Comparison of ENCODE assay signal across 12 cellular contexts in the genomic region with DNA sequence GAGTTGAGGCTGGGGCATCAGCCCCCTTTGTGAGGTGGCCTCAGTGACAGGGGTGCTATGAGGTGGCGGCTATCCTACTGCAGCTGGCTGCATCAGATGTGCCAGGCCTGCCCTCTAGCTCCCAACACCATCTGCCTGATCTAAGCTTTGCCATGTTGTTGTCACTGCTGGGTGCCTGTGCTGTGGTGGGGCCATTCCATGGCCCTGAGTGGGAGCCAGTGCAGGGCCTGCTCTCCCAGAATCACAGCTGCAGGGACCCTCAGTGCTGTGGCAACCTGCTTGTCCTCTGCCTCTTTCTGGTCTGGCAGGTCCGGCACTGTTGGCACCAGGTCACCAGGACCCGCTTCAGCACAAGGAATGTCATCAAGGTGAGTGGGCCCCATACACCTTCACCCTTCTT. TPM values are rescaled to one million over a fixed set of nuclear protein-coding genes. Genes with fewer than 3 reads are reported as not detected.
A peak's percentile ranks its signal among the peaks of the same experiment; 100 is the strongest.
DNase-seq lines count a peak whose midpoint lies in the region; ATAC-seq and TF ChIP-seq lines count a peak whose summit lies in the region.
"Had no signal": no experiment of that assay in that cellular context is flagged by ENCODE, and none has a peak within 500 bp of the region (broad histone marks: within the 10 kb centered on the region; RNA-seq: fewer than 3 reads in every experiment).

No MANE protein-coding gene starts in this region.

- DNase-seq in activated CD4-positive, alpha-beta T cell treated with anti-CD3 and anti-CD28 coated beads, Interleukin-2, amount 10 ng/mL, durations not matched to agents 24 days and 14 days: no peak
- DNase-seq in activated CD4-positive, alpha-beta T cell treated with anti-CD3 and anti-CD28 coated beads, Interleukin-2, amount 50 U/mL, for 1 hour: no peak
- DNase-seq in T-cell (no peak), psoas muscle (no peak), coronary artery (ENCODE audit: low spot score) (no peak), activated gamma-delta T cell (lab: John Stamatoyannopoulos, UW) (no peak), KG1 (lab: John Stamatoyannopoulos, UW) (no peak)
- DNase-seq in effector memory CD8-positive, alpha-beta T cell: no peak
- DNase-seq: left ventricle myocardium inferior; stimulated activated CD4-positive, alpha-beta T cell treated with anti-CD3 and anti-CD28 coated beads, Interleukin-4, amount 100 ng/mL, for 1 hour had no signal

- intact Hi-C loops in activated CD4-positive, alpha-beta T cell treated with anti-CD3 and anti-CD28 coated beads, Interleukin-2, amount 10 ng/mL, durations not matched to agents 24 days and 14 days (cut with micrococcal nuclease): no loop called here
- intact Hi-C loops in psoas muscle (cut with DNase I): loop anchor here in 1 of 2 donors (10.0 kb wide), 1 partner anchor 114 kb away; the partner anchor contains the start of gene CCDC134

- H3K4me1 Mint-ChIP-seq in activated CD4-positive, alpha-beta T cell treated with anti-CD3 and anti-CD28 coated beads, Interleukin-2, amount 10 ng/mL, durations not matched to agents 24 days and 14 days: peaks cover 18% of the 10 kb centered on the region
- H3K4me1 Mint-ChIP-seq in T-cell: peaks cover 29 to 35% (median 32%) of the 10 kb centered on the region in 3 donors
- H3K4me1 Mint-ChIP-seq in effector memory CD8-positive, alpha-beta T cell (ENCODE audit: low read depth in 2 of 2): peaks cover 15 to 16% of the 10 kb centered on the region in 2 donors

- H3K4me3 ChIP-seq in psoas muscle (no peak overlapping the region), coronary artery (no peak overlapping the region)
- H3K4me3 ChIP-seq: left ventricle myocardium inferior, SJSA1 had no signal

- TF ChIP-seq CTCF in psoas muscle (IDR thresholded peaks at IDR 0.05) (no peak), coronary artery (IDR thresholded peaks at IDR 0.05) (no peak)

- no peaks in the 10 kb centered on the region for H3K27me3 ChIP-seq in psoas muscle (ENCODE audit: insufficient read depth in 3 of 3, low read length in 2 of 3)
- H3K27me3 ChIP-seq: SJSA1 had no signal

- H3K27ac ChIP-seq in psoas muscle (peak overlapping the region; percentile 97), coronary artery (no peak overlapping the region)
- H3K27ac ChIP-seq: left ventricle myocardium inferior, SJSA1 had no signal

- no peaks in the 10 kb centered on the region for H3K9me3 ChIP-seq in psoas muscle
- H3K9me3 ChIP-seq: left ventricle myocardium inferior, SJSA1 had no signal

- CTCF ChIA-PET in T-cell (lab: Charles Lee): interaction anchor here in 1 of 2 donors (0.9 kb wide), 1 partner anchor 250 kb away, joined by 3 read pairs; no protein-coding TSS in a partner anchor

- peaks cover 0 to 14% of the 10 kb centered on the region in 2 donors for H3K36me3 ChIP-seq in psoas muscle (ENCODE audit: insufficient read depth in 1 of 2, low read depth in 1 of 2)

- peaks cover 11% of the 10 kb centered on the region for H3K36me3 Mint-ChIP-seq in activated CD4-positive, alpha-beta T cell treated with anti-CD3 and anti-CD28 coated beads, Interleukin-2, amount 10 ng/mL, durations not matched to agents 24 days and 14 days (ENCODE audit: low read depth)
- H3K36me3 Mint-ChIP-seq in T-cell: no peaks in the 10 kb centered on the region
- peaks cover 24% of the 10 kb centered on the region for H3K36me3 Mint-ChIP-seq in effector memory CD8-positive, alpha-beta T cell (ENCODE audit: insufficient read depth)

- no peak overlapping the region for H3K4me3 Mint-ChIP-seq in activated CD4-positive, alpha-beta T cell treated with anti-CD3 and anti-CD28 coated beads, Interleukin-2, amount 10 ng/mL, durations not matched to agents 24 days and 14 days
- peak overlapping the region; percentile 91 to 97 (median 96) for H3K4me3 Mint-ChIP-seq in T-cell
- H3K4me3 Mint-ChIP-seq in effector memory CD8-positive, alpha-beta T cell: peak overlapping the region; percentile 53 to 95

- POLR2A ChIA-PET in T-cell (lab: Charles Lee): no interaction called here

- ATAC-seq in T-cell (replicated peaks in 1 of 4) (no peak), psoas muscle (no peak)
- ATAC-seq in effector memory CD8-positive, alpha-beta T cell (replicated peaks): no peak
- ATAC-seq: sciatic nerve had no signal

- H3K9me3 Mint-ChIP-seq in activated CD4-positive, alpha-beta T cell treated with anti-CD3 and anti-CD28 coated beads, Interleukin-2, amount 10 ng/mL, durations not matched to agents 24 days and 14 days: no peaks in the 10 kb centered on the region
- no peaks in the 10 kb centered on the region for H3K9me3 Mint-ChIP-seq in T-cell
- no peaks in the 10 kb centered on the region for H3K9me3 Mint-ChIP-seq in effector memory CD8-positive, alpha-beta T cell

- no peaks in the 10 kb centered on the region for H3K27me3 Mint-ChIP-seq in activated CD4-positive, alpha-beta T cell treated with anti-CD3 and anti-CD28 coated beads, Interleukin-2, amount 10 ng/mL, durations not matched to agents 24 days and 14 days
- H3K27me3 Mint-ChIP-seq in T-cell: no peaks in the 10 kb centered on the region
- H3K27me3 Mint-ChIP-seq in effector memory CD8-positive, alpha-beta T cell: no peaks in the 10 kb centered on the region

- H3K4me1 ChIP-seq in psoas muscle: peaks cover 8% of the 10 kb centered on the region

- WGBS in psoas muscle, 3 donors: 75 to 92% (median 81%) methylated on average over 3 of the region's 3 CpGs

- peak overlapping the region; percentile 23 for H3K27ac Mint-ChIP-seq in activated CD4-positive, alpha-beta T cell treated with anti-CD3 and anti-CD28 coated beads, Interleukin-2, amount 10 ng/mL, durations not matched to agents 24 days and 14 days
- H3K27ac Mint-ChIP-seq in T-cell: peak overlapping the region; percentile 79 to 98
- peak overlapping the region; percentile 99 for H3K27ac Mint-ChIP-seq in effector memory CD8-positive, alpha-beta T cell

RNA-seq across cellular contexts. Expression of gene SNU13, which starts 1.8 kb away (rescaled TPM):
- 343 and 345 TPM in 2 replicates for total RNA-seq in activated CD4-positive, alpha-beta T cell treated with anti-CD3 and anti-CD28 coated beads, Interleukin-2, amount 10 ng/mL, durations not matched to agents 24 days and 14 days
- 100 to 1,000 TPM; 108 to 145 (median 122) TPM for total RNA-seq in T-cell
- total RNA-seq in psoas muscle: 100 to 1,000 TPM; 165 to 238 (median 183) TPM
- 100 to 1,000 TPM; 215 to 466 (median 229) TPM for polyA plus RNA-seq in psoas muscle

RNA-seq across cellular contexts. Expression of gene MEI1, which starts 8.8 kb away (rescaled TPM):
- 14.2 and 15.7 TPM in 2 replicates for total RNA-seq in activated CD4-positive, alpha-beta T cell treated with anti-CD3 and anti-CD28 coated beads, Interleukin-2, amount 10 ng/mL, durations not matched to agents 24 days and 14 days
- 10 to 100 TPM; 52.7 to 89.2 (median 72.9) TPM for total RNA-seq in T-cell
- under 1 TPM in 3 of 4 donors, not detected in 1; 0.23 to 0.47 (median 0.30) TPM for total RNA-seq in psoas muscle
- under 1 TPM in 2 of 3 donors, not detected in 1; 0.01 to 0.10 TPM for polyA plus RNA-seq in psoas muscle

Comparison
In these comparisons a context has a peak if more than half of its experiments do, and no peak if none do; other contexts are left out.
1. H3K27ac Mint-ChIP-seq: peak in every context shown above with its lines; median percentile 99 in effector memory CD8-positive, alpha-beta T cell; 88 in T-cell; 23 in activated CD4-positive, alpha-beta T cell treated with anti-CD3 and anti-CD28 coated beads, Interleukin-2, amount 10 ng/mL, durations not matched to agents 24 days and 14 days.
2. RNA of gene MEI1, which starts 8.8 kb away (total RNA-seq): 52.7 to 89.2 TPM in T-cell and 14.2 to 15.7 TPM in activated CD4-positive, alpha-beta T cell treated with anti-CD3 and anti-CD28 coated beads, Interleukin-2, amount 10 ng/mL, durations not matched to agents 24 days and 14 days; 0.23 to 0.47 TPM in psoas muscle; every median in the first group is over 10 times any median in the second.